Comparison of ENCODE assay signal across 26 cellular contexts in genomic region chr10:100760726-100761125, GRCh38. TPM values are rescaled to one million over a fixed set of nuclear protein-coding genes. Genes with fewer than 3 reads are reported as not detected.
"Had no signal": no experiment of that assay in that cellular context is flagged by ENCODE, and none has a peak within 500 bp of the region (broad histone marks: within the 10 kb centered on the region; RNA-seq: fewer than 3 reads in every experiment).

No MANE protein-coding gene starts in this region.

- ATAC-seq: effector memory CD8-positive, alpha-beta T cell; gastrocnemius medialis; heart right ventricle; left cardiac atrium; left lung; left ventricle myocardium superior; lower lobe of right lung; mucosa of descending colon had no signal

- H3K36me3 ChIP-seq: colonic mucosa, esophagus squamous epithelium, gastrocnemius medialis, heart right ventricle, left lung, lower lobe of right lung had no signal

- H3K4me1 ChIP-seq: colonic mucosa, esophagus squamous epithelium, gastrocnemius medialis, heart right ventricle, left lung, lower lobe of right lung had no signal

- H3K9me3 ChIP-seq: colonic mucosa, esophagus squamous epithelium, gastrocnemius medialis, heart right ventricle, left lung, lower lobe of right lung, mucosa of descending colon had no signal

- DNase-seq: colonic mucosa; cortex of kidney; effector CD8-positive, alpha-beta T cell; effector memory CD8-positive, alpha-beta T cell; esophagus squamous epithelium; foreskin fibroblast; foreskin melanocyte; gastrocnemius medialis; glutamatergic neuron; head of caudate nucleus; heart right ventricle; hippocampal formation; left cardiac atrium; left lung; left ventricle myocardium superior; lower lobe of right lung; mesenchymal stem cell; mucosa of descending colon had no signal

- H3K27ac ChIP-seq: colonic mucosa, esophagus squamous epithelium, gastrocnemius medialis, heart right ventricle, left lung, lower lobe of right lung had no signal

- H3K4me3 ChIP-seq: colonic mucosa, esophagus squamous epithelium, gastrocnemius medialis, heart right ventricle, left lung, lower lobe of right lung, mucosa of descending colon had no signal

RNA-seq across cellular contexts. Expression of gene PAX2, which starts 15.3 kb away (rescaled TPM):
- total RNA-seq: dermis microvascular lymphatic vessel endothelial cell, endothelial cell of umbilical vein, esophagus squamous epithelium, gastrocnemius medialis, heart right ventricle, left cardiac atrium, left lung, left ventricle myocardium superior, lower leg skin, lower lobe of right lung, lung microvascular endothelial cell, mesothelial cell of epicardium, mucosa of descending colon, myocyte had no signal
- polyA plus RNA-seq: endothelial cell of umbilical vein, esophagus, heart right ventricle, keratinocyte had no signal
